23 cellular contexts compared by ENCODE assay signal in genomic region chr19:51505904-51506303, GRCh38. TPM values are rescaled to one million over a fixed set of nuclear protein-coding genes. Genes with fewer than 3 reads are reported as not detected.
"Had no signal": no experiment of that assay in that cellular context is flagged by ENCODE, and none has a peak within 500 bp of the region (broad histone marks: within the 10 kb centered on the region; RNA-seq: fewer than 3 reads in every experiment).

No MANE protein-coding gene starts in this region.

- H3K4me3 ChIP-seq: MG63, SJSA1, SK-N-MC had no signal

- DNase-seq: Karpas-422, KG1, MG63, NCI-H1092, NCI-H1105 treated with DMSO at 0.1 percent for 48 hours, NCI-H1436, NCI-H187, NCI-H2029, NCI-H2081 treated with DMSO at 0.1 percent for 48 hours, NCI-H2171, NCI-H226, NCI-H446, NCI-H510A, NCI-H524 treated with DMSO at 0.1 percent for 48 hours, NCI-H69, NCI-H774, Right ventricle myocardium superior, RPMI8226, SIG-M5 had no signal

- H3K27ac ChIP-seq: SJSA1, SK-N-MC had no signal

- H3K36me3 ChIP-seq: MG63, SJSA1 had no signal

- H3K9me3 ChIP-seq: SJSA1 had no signal

- FAIRE-seq: RCC 7860 had no signal

- H3K27me3 ChIP-seq: MG63, SJSA1 had no signal

- H3K4me1 ChIP-seq: SJSA1 had no signal

RNA-seq across cellular contexts. Expression of gene SIGLEC12, which starts 4.3 kb away (rescaled TPM):
- total RNA-seq: HT-29, Right ventricle myocardium superior, SJSA1 had no signal

RNA-seq across cellular contexts. Expression of gene SIGLEC6, which starts 25.6 kb away (rescaled TPM):
- total RNA-seq: HT-29, SJSA1 had no signal

RNA-seq across cellular contexts. Expression of gene CEACAM18, which starts 27.6 kb away (rescaled TPM):
- total RNA-seq: HT-29, Right ventricle myocardium superior, SJSA1 had no signal

RNA-seq across cellular contexts. Expression of gene SIGLEC8, which starts 47.6 kb away (rescaled TPM):
- total RNA-seq: HT-29, SJSA1 had no signal
